ENCODE assay signal across 25 cellular contexts in the genomic region with DNA sequence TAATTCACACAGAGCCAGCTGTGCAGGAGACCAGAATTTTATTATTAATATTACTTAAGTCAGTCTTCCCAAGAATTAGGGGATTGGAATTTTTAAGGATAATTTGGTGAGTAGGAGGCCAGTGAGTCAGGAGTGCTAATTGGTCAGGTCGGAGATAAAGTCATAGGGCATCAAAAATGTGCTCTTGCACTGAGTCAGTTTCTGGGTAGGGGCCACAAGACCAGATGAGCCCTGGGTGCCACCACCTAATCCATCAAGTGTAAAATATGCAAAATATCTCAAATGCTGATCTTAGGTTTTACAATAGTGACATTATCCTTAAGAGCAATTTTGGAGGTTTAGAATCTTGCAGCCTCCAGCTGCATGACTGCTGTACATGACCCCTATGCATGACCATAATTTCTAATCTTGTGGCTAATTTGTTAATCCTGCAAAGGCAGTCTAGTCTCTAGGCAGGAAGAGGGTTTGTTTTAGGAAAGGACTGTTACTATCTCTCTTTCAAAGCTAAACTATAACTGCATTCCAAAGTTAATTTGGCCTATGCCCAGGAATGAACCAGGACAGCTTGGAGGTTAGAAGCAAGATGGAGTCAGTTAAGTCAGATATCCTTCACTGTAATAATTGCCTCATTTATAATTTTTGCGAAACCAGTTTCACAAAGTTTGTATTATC.
DNase-seq lines count a peak whose midpoint lies in the region; ATAC-seq and TF ChIP-seq lines count a peak whose summit lies in the region.
"Had no signal": no experiment of that assay in that cellular context is flagged by ENCODE, and none has a peak within 500 bp of the region (broad histone marks: within the 10 kb centered on the region; RNA-seq: fewer than 3 reads in every experiment).

No MANE protein-coding gene starts in this region.

- no peaks in the 10 kb centered on the region for H3K9me2 ChIP-seq in Karpas-422 (replicated peaks; ENCODE audit: insufficient read depth, low read length)
- H3K9me2 ChIP-seq: SK-N-SH had no signal

- intact Hi-C loops in activated T-helper 2 cell treated with anti-CD3 and anti-CD28 coated beads, Interferon-gamma antibody, Interleukin-2, Interleukin-4, amounts not matched to agents 10 μg/mL and 5 μg/mL and 100 μg/mL, durations not matched to agents 14 hours and 24 hours and 36 hours (cut with micrococcal nuclease) = no loop called here

- TF ChIP-seq CTCF in AG04450 (IDR thresholded peaks at IDR 0.05; ENCODE audit: low read depth, low read length) (no peak), fibroblast of the aortic adventitia (IDR thresholded peaks at IDR 0.05; ENCODE audit: insufficient read depth, low read length) (no peak)

- H3K79me2 ChIP-seq in Karpas-422 (ENCODE audit: low read length) = no peaks in the 10 kb centered on the region

- peak overlapping the region; percentile 48 for H3K4me2 ChIP-seq in Karpas-422 (ENCODE audit: low read depth, low read length, poor library complexity, severe bottlenecking)
- H3K4me2 ChIP-seq: KMS-11, SK-N-SH had no signal

- in situ Hi-C loops in KBM-7 (cut with MboI; ENCODE audit: low pct_unique_long_range_greater_than_20kb, low sequenced_read_pairs) = no loop called here

- peaks cover 6% of the 10 kb centered on the region for H3K27me3 Mint-ChIP-seq in activated T-helper 2 cell treated with anti-CD3 and anti-CD28 coated beads, Interferon-gamma antibody, Interleukin-2, Interleukin-4, amounts not matched to agents 10 μg/mL and 5 μg/mL and 100 μg/mL, durations not matched to agents 14 hours and 24 hours and 36 hours (ENCODE audit: low read depth)

- no peaks in the 10 kb centered on the region for H3K27me3 ChIP-seq in AG04450 (ENCODE audit: control insufficient read depth, insufficient read depth, low read length)
- no peaks in the 10 kb centered on the region for H3K27me3 ChIP-seq in Karpas-422 (ENCODE audit: low read length)

- H3K36me3 Mint-ChIP-seq in activated T-helper 2 cell treated with anti-CD3 and anti-CD28 coated beads, Interferon-gamma antibody, Interleukin-2, Interleukin-4, amounts not matched to agents 10 μg/mL and 5 μg/mL and 100 μg/mL, durations not matched to agents 14 hours and 24 hours and 36 hours (ENCODE audit: low read depth) = no peaks in the 10 kb centered on the region
- H3K36me3 Mint-ChIP-seq: CD8-positive, alpha-beta T cell had no signal

- H3K9me3 ChIP-seq in AG04450 (ENCODE audit: control insufficient read depth, insufficient read depth, low read length) = peaks cover 6% of the 10 kb centered on the region; the same call in 1 of the 2 replicates
- peaks cover 3% of the 10 kb centered on the region; the same call in 1 of the 2 replicates for H3K9me3 ChIP-seq in Karpas-422 (ENCODE audit: low read length)
- H3K9me3 ChIP-seq: SK-N-SH had no signal

- H3K27ac ChIP-seq in AG04450 (ENCODE audit: low read depth, low read length) (no peak overlapping the region), Karpas-422 (ENCODE audit: low read length) (peak overlapping the region; percentile 38; the same call in 1 of the 2 replicates)
- H3K27ac ChIP-seq: C4-2B, KMS-11 had no signal

- peak; percentile 21 for DNase-seq in AG04450 (ENCODE audit: low read depth, low spot score)
- DNase-seq in EL = peak; percentile 68
- peak; percentile 41 for DNase-seq in Karpas-422
- peak; percentile 12 for DNase-seq in fibroblast of the aortic adventitia (ENCODE audit: low read depth)
- DNase-seq in activated CD4-positive, alpha-beta T cell treated with anti-CD3 and anti-CD28 coated beads, Interleukin-2, amount 50 U/mL, for 48 hours = no peak
- no peak for DNase-seq in activated T-helper 2 cell treated with anti-CD3 and anti-CD28 coated beads, Interferon-gamma antibody, Interleukin-2, Interleukin-4, amounts not matched to agents 10 μg/mL and 5 μg/mL and 100 μg/mL, durations not matched to agents 14 hours and 24 hours and 36 hours (ENCODE audit: low spot score)
- DNase-seq in KBM-7 = no peak
- DNase-seq: 8988T; ACHN; CD8-positive, alpha-beta T cell; DMS79 treated with DMSO at 0.1 percent for 48 hours; GOT3; NCI-H1092 treated with DMSO at 0.1 percent for 48 hours; NCI-H1436; NCI-H187 treated with DMSO at 0.1 percent for 48 hours; NCI-H2171 treated with DMSO at 0.1 percent for 48 hours; NCI-H524 treated with DMSO at 0.1 percent for 48 hours; NCI-H774; PC-3; SK-N-SH; SW 1271 had no signal

- no peak overlapping the region for H2AFZ ChIP-seq in Karpas-422 (ENCODE audit: low read length)

- H3K9ac ChIP-seq in Karpas-422 (ENCODE audit: low read length) = no peak overlapping the region
- H3K9ac ChIP-seq: KMS-11, SK-N-SH had no signal

- H3K27ac Mint-ChIP-seq in activated T-helper 2 cell treated with anti-CD3 and anti-CD28 coated beads, Interferon-gamma antibody, Interleukin-2, Interleukin-4, amounts not matched to agents 10 μg/mL and 5 μg/mL and 100 μg/mL, durations not matched to agents 14 hours and 24 hours and 36 hours = no peak overlapping the region
- H3K27ac Mint-ChIP-seq: CD8-positive, alpha-beta T cell had no signal

- H3K4me3 ChIP-seq in AG04450 (ENCODE audit: low read depth, low read length) (no peak overlapping the region), Karpas-422 (ENCODE audit: low read length) (no peak overlapping the region), fibroblast of the aortic adventitia (ENCODE audit: low read depth, low read length) (no peak overlapping the region)
- H3K4me3 ChIP-seq: HAP-1 had no signal

- no peaks in the 10 kb centered on the region for H3K36me3 ChIP-seq in Karpas-422 (ENCODE audit: insufficient read depth, low read length)
- H3K36me3 ChIP-seq: HAP-1 had no signal

- H4K20me1 ChIP-seq in Karpas-422 (ENCODE audit: insufficient read depth, low read depth, low read length) = no peaks in the 10 kb centered on the region

- H3K4me3 Mint-ChIP-seq in activated T-helper 2 cell treated with anti-CD3 and anti-CD28 coated beads, Interferon-gamma antibody, Interleukin-2, Interleukin-4, amounts not matched to agents 10 μg/mL and 5 μg/mL and 100 μg/mL, durations not matched to agents 14 hours and 24 hours and 36 hours (ENCODE audit: low read depth) = no peak overlapping the region
- H3K4me3 Mint-ChIP-seq: CD8-positive, alpha-beta T cell had no signal

- H3K4me1 ChIP-seq in Karpas-422 (ENCODE audit: low read length) = peaks cover 25% of the 10 kb centered on the region
- H3K4me1 ChIP-seq: HAP-1 had no signal

- POLR2A ChIA-PET in AG04450 (lab: Yijun Ruan, JAX) = interaction anchor here (1.0 kb wide), 1 partner anchor 51 kb away, joined by 3 read pairs; no protein-coding TSS in a partner anchor

- ATAC-seq in HG03175 (IDR thresholded peaks at IDR 0.05; ENCODE audit: unreplicated experiment) = no peak
- ATAC-seq: CD8-positive, alpha-beta T cell; PC-3 had no signal

- H3K9me3 Mint-ChIP-seq in activated T-helper 2 cell treated with anti-CD3 and anti-CD28 coated beads, Interferon-gamma antibody, Interleukin-2, Interleukin-4, amounts not matched to agents 10 μg/mL and 5 μg/mL and 100 μg/mL, durations not matched to agents 14 hours and 24 hours and 36 hours = peaks cover 15% of the 10 kb centered on the region

- H3K4me1 Mint-ChIP-seq in activated T-helper 2 cell treated with anti-CD3 and anti-CD28 coated beads, Interferon-gamma antibody, Interleukin-2, Interleukin-4, amounts not matched to agents 10 μg/mL and 5 μg/mL and 100 μg/mL, durations not matched to agents 14 hours and 24 hours and 36 hours (ENCODE audit: low read depth) = no peaks in the 10 kb centered on the region

- CTCF ChIA-PET in AG04450 (lab: Charles Lee) = interaction anchor here (0.6 to 1.2 kb wide), 3 partner anchors 18 to 68 kb away, joined by 3 to 6 read pairs (median 5); no protein-coding TSS in a partner anchor

Comparison
In these comparisons a context has a peak if more than half of its experiments do, and no peak if none do; other contexts are left out.
1. DNase-seq: peak in AG04450 (single experiment), EL (single experiment), Karpas-422 (single experiment) and fibroblast of the aortic adventitia (single experiment); none in activated CD4-positive, alpha-beta T cell treated with anti-CD3 and anti-CD28 coated beads, Interleukin-2, amount 50 U/mL, for 48 hours (0 of 2), activated T-helper 2 cell treated with anti-CD3 and anti-CD28 coated beads, Interferon-gamma antibody, Interleukin-2, Interleukin-4, amounts not matched to agents 10 μg/mL and 5 μg/mL and 100 μg/mL, durations not matched to agents 14 hours and 24 hours and 36 hours (single experiment) and KBM-7 (single experiment).